28 cellular contexts compared by ENCODE assay signal in the genomic region with DNA sequence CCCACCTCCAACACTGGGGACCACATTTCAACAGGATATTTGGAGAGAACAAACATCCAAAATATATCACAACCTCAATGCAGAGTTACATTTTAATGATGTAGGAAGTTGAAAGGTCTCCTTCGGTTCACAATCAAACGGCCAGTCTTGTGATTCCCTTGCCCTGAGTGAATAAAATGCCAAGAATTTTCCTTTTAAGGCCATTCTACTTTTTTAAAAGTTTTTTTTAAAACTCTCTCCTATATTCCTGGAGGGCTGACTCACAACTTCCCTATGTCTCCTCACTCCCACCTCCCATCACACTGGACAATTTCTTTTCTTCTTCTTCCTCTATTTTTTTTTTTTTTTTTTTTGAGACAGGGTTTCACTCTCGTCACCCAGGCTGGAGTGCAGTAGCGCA.
"Had no signal": no experiment of that assay in that cellular context is flagged by ENCODE, and none has a peak within 500 bp of the region (broad histone marks: within the 10 kb centered on the region; RNA-seq: fewer than 3 reads in every experiment).

No MANE protein-coding gene starts in this region.

- H3K4me1 Mint-ChIP-seq: activated CD4-positive, alpha-beta memory T cell treated with anti-CD3 and anti-CD28 coated beads, Interleukin-2, amount 10 ng/mL, durations not matched to agents 7 days and 5 days; activated CD4-positive, alpha-beta T cell treated with anti-CD3 and anti-CD28 coated beads for 36 hours; activated naive CD8-positive, alpha-beta T cell treated with anti-CD3 and anti-CD28 coated beads, Interleukin-2, amount 10 ng/mL, durations not matched to agents 7 days and 5 days; brain; central memory CD8-positive, alpha-beta T cell had no signal

- H3K4me3 ChIP-seq: SJCRH30 had no signal

- DNase-seq: activated CD4-positive, alpha-beta memory T cell treated with anti-CD3 and anti-CD28 coated beads, Interleukin-2, amount 10 ng/mL, durations not matched to agents 7 days and 5 days; activated CD4-positive, alpha-beta T cell treated with anti-CD3 and anti-CD28 coated beads for 36 hours; activated CD4-positive, alpha-beta T cell treated with anti-CD3 and anti-CD28 coated beads, Interleukin-2, amount 50 U/mL, for 1 hour; activated CD8-positive, alpha-beta memory T cell treated with anti-CD3 and anti-CD28 coated beads, Interleukin-2, amount 50 U/mL, for 4 hours; activated gamma-delta T cell treated with Interleukin-2 at 50 U/mL for 16 hours; activated naive CD4-positive, alpha-beta T cell treated with anti-CD3 and anti-CD28 coated beads, Interleukin-2, amount 50 U/mL, for 16 hours; activated naive CD8-positive, alpha-beta T cell treated with anti-CD3 and anti-CD28 coated beads, Interleukin-2, amount 10 ng/mL, durations not matched to agents 7 days and 5 days; activated T-cell treated with anti-CD3 and anti-CD28 coated beads, Interleukin-2, amount 50 U/mL, for 72 hours; aorta; MM.1S; NCI-H1105; NCI-H1436; NCI-H1694 treated with DMSO at 0.1 percent for 48 hours; NCI-H2029 treated with DMSO at 0.1 percent for 48 hours; NCI-H345; NCI-H510A; NCI-H526 treated with DMSO at 0.1 percent for 48 hours; NK-92 treated with Interleukin-12 subunit alpha and Interleukin-12 subunit beta, amount 100 ng/mL, for 24 hours; OCI-M1; RPMI8226; SJCRH30; SK-N-SH; T-helper 1 cell had no signal

- H3K4me3 Mint-ChIP-seq: activated CD4-positive, alpha-beta memory T cell treated with anti-CD3 and anti-CD28 coated beads, Interleukin-2, amount 10 ng/mL, durations not matched to agents 7 days and 5 days; activated CD4-positive, alpha-beta T cell treated with anti-CD3 and anti-CD28 coated beads for 36 hours; activated naive CD8-positive, alpha-beta T cell treated with anti-CD3 and anti-CD28 coated beads, Interleukin-2, amount 10 ng/mL, durations not matched to agents 7 days and 5 days; activated T-cell treated with anti-CD3 and anti-CD28 coated beads, Interleukin-2, amount 50 U/mL, for 72 hours; brain; central memory CD8-positive, alpha-beta T cell had no signal

- H3K27me3 Mint-ChIP-seq: activated CD4-positive, alpha-beta memory T cell treated with anti-CD3 and anti-CD28 coated beads, Interleukin-2, amount 10 ng/mL, durations not matched to agents 7 days and 5 days; activated CD4-positive, alpha-beta T cell treated with anti-CD3 and anti-CD28 coated beads for 36 hours; activated naive CD8-positive, alpha-beta T cell treated with anti-CD3 and anti-CD28 coated beads, Interleukin-2, amount 10 ng/mL, durations not matched to agents 7 days and 5 days; central memory CD8-positive, alpha-beta T cell had no signal

- H3K36me3 Mint-ChIP-seq: activated naive CD8-positive, alpha-beta T cell treated with anti-CD3 and anti-CD28 coated beads, Interleukin-2, amount 10 ng/mL, durations not matched to agents 7 days and 5 days; brain had no signal

- ATAC-seq: activated CD4-positive, alpha-beta T cell treated with anti-CD3 and anti-CD28 coated beads for 36 hours; activated T-cell treated with anti-CD3 and anti-CD28 coated beads, Interleukin-2, amount 50 U/mL, for 72 hours; Panc1; Right ventricle myocardium inferior had no signal

- H3K27ac Mint-ChIP-seq: activated CD4-positive, alpha-beta memory T cell treated with anti-CD3 and anti-CD28 coated beads, Interleukin-2, amount 10 ng/mL, durations not matched to agents 7 days and 5 days; activated CD4-positive, alpha-beta T cell treated with anti-CD3 and anti-CD28 coated beads for 36 hours; activated naive CD8-positive, alpha-beta T cell treated with anti-CD3 and anti-CD28 coated beads, Interleukin-2, amount 10 ng/mL, durations not matched to agents 7 days and 5 days; activated T-cell treated with anti-CD3 and anti-CD28 coated beads, Interleukin-2, amount 50 U/mL, for 72 hours; activated T-helper 2 cell treated with anti-CD3 and anti-CD28 coated beads, Interferon-gamma antibody, Interleukin-2, Interleukin-4, amounts not matched to agents 10 μg/mL and 5 μg/mL and 100 μg/mL, durations not matched to agents 14 hours and 24 hours and 36 hours; brain had no signal
